ENCODE assay signal across 9 cellular contexts in genomic region chr19:2057484-2058469, GRCh38. TPM values are rescaled to one million over a fixed set of nuclear protein-coding genes. Genes with fewer than 3 reads are reported as not detected.
A peak's percentile ranks its signal among the peaks of the same experiment; 100 is the strongest.
DNase-seq lines count a peak whose midpoint lies in the region; ATAC-seq and TF ChIP-seq lines count a peak whose summit lies in the region.
"Had no signal": no experiment of that assay in that cellular context is flagged by ENCODE, and none has a peak within 500 bp of the region (broad histone marks: within the 10 kb centered on the region; RNA-seq: fewer than 3 reads in every experiment).

No MANE protein-coding gene starts in this region.

- WGBS in adrenal gland, 4 donors = 76 to 90% (median 85%) methylated on average over 12 to 23 of the region's 23 CpGs
- WGBS in transverse colon (ENCODE audit: low coverage in 1 of 2), 2 donors = 83% methylated on average over 21 of the region's 23 CpGs; no CpG with 5 or more reads in 1 of the 2 donors

- POLR2A ChIA-PET in activated CD4-positive, alpha-beta T cell treated with anti-CD3 and anti-CD28 coated beads, Interleukin-2, amount 10 ng/mL, durations not matched to agents 7 days and 5 days (lab: Charles Lee) = no interaction called here

- H3K9me3 Mint-ChIP-seq in activated CD4-positive, alpha-beta T cell treated with anti-CD3 and anti-CD28 coated beads, Interleukin-2, amount 10 ng/mL, durations not matched to agents 7 days and 5 days = no peaks in the 10 kb centered on the region
- H3K9me3 Mint-ChIP-seq in memory B cell = no peaks in the 10 kb centered on the region

- H3K36me3 Mint-ChIP-seq in activated CD4-positive, alpha-beta T cell treated with anti-CD3 and anti-CD28 coated beads, Interleukin-2, amount 10 ng/mL, durations not matched to agents 7 days and 5 days (ENCODE audit: low read depth) = peaks cover 2% of the 10 kb centered on the region
- no peaks in the 10 kb centered on the region for H3K36me3 Mint-ChIP-seq in memory B cell

- intact Hi-C loops in adrenal gland (cut with DNase I) = no loop called here
- intact Hi-C loops in transverse colon (cut with DNase I; ENCODE audit: low total_unique reads) = no loop called here

- H3K4me3 ChIP-seq in adrenal gland (no peak overlapping the region), transverse colon (no peak overlapping the region)

- H3K4me3 Mint-ChIP-seq in activated CD4-positive, alpha-beta T cell treated with anti-CD3 and anti-CD28 coated beads, Interleukin-2, amount 10 ng/mL, durations not matched to agents 7 days and 5 days = peak overlapping the region; percentile 63
- H3K4me3 Mint-ChIP-seq in memory B cell = peak overlapping the region; percentile 47

- no peak for ATAC-seq in memory B cell (ENCODE audit: low read depth)
- ATAC-seq in HG03135 (IDR thresholded peaks at IDR 0.05; ENCODE audit: unreplicated experiment) = no peak
- no peak for ATAC-seq in HG02973 (IDR thresholded peaks at IDR 0.05; ENCODE audit: unreplicated experiment)

- peaks cover 36 to 45% of the 10 kb centered on the region in 2 donors for H3K4me1 ChIP-seq in adrenal gland (replicated peaks in 1 of 2)
- H3K4me1 ChIP-seq in transverse colon = peaks cover 47 to 81% (median 61%) of the 10 kb centered on the region in 4 donors

- no peak for DNase-seq in activated CD4-positive, alpha-beta T cell treated with anti-CD3 and anti-CD28 coated beads, Interleukin-2, amount 10 ng/mL, durations not matched to agents 7 days and 5 days
- no peak for DNase-seq in activated CD4-positive, alpha-beta T cell treated with anti-CD3 and anti-CD28 coated beads, Interleukin-2, amount 50 U/mL, for 48 hours
- peak in 3 of 7 donors; percentile 29 to 33 (median 31) for DNase-seq in adrenal gland
- no peak for DNase-seq in memory B cell (ENCODE audit: low spot score in 2 of 2)
- DNase-seq in transverse colon = peak; percentile 10
- DNase-seq in NCI-H1694 (lab: John Stamatoyannopoulos, UW) = no peak
- DNase-seq: retina had no signal

- CTCF ChIA-PET in activated CD4-positive, alpha-beta T cell treated with anti-CD3 and anti-CD28 coated beads, Interleukin-2, amount 10 ng/mL, durations not matched to agents 7 days and 5 days (lab: Charles Lee) = interaction anchor here (0.8 to 1.5 kb wide), 2 partner anchors 15 kb away, joined by 3 to 4 read pairs; no protein-coding TSS in a partner anchor

- H3K27ac ChIP-seq in adrenal gland (peak overlapping the region in 4 of 5 donors; percentile 94 to 100 (median 98)), transverse colon (peak overlapping the region; percentile 96 to 100 (median 98))

- in situ Hi-C loops in transverse colon (cut with MboI; ENCODE audit: low pct_ligation_motif_present in 1 of 4, low pct_unique_long_range_greater_than_20kb in 1 of 4, low sequenced_read_pairs in 3 of 4) = no loop called here

- H3K9me3 ChIP-seq in adrenal gland (replicated peaks in 1 of 3) = no peaks in the 10 kb centered on the region
- no peaks in the 10 kb centered on the region for H3K9me3 ChIP-seq in transverse colon

- TF ChIP-seq CTCF in adrenal gland (IDR thresholded peaks at IDR 0.05) (no peak), transverse colon (IDR thresholded peaks at IDR 0.05) (no peak)

- peaks cover 68% of the 10 kb centered on the region for H3K4me1 Mint-ChIP-seq in activated CD4-positive, alpha-beta T cell treated with anti-CD3 and anti-CD28 coated beads, Interleukin-2, amount 10 ng/mL, durations not matched to agents 7 days and 5 days
- peaks cover 37% of the 10 kb centered on the region for H3K4me1 Mint-ChIP-seq in memory B cell

- TF ChIP-seq EP300 in transverse colon (IDR thresholded peaks at IDR 0.05; ENCODE audit: low read depth) = no peak

- no peak for TF ChIP-seq POLR2A in adrenal gland (IDR thresholded peaks at IDR 0.05)
- no peak for TF ChIP-seq POLR2A in transverse colon (IDR thresholded peaks at IDR 0.05)

- no peaks in the 10 kb centered on the region for H3K27me3 Mint-ChIP-seq in activated CD4-positive, alpha-beta T cell treated with anti-CD3 and anti-CD28 coated beads, Interleukin-2, amount 10 ng/mL, durations not matched to agents 7 days and 5 days
- H3K27me3 Mint-ChIP-seq in memory B cell = no peaks in the 10 kb centered on the region

- H3K27ac Mint-ChIP-seq in activated CD4-positive, alpha-beta T cell treated with anti-CD3 and anti-CD28 coated beads, Interleukin-2, amount 10 ng/mL, durations not matched to agents 7 days and 5 days = peak overlapping the region; percentile 93
- peak overlapping the region; percentile 99 for H3K27ac Mint-ChIP-seq in memory B cell

- H3K27me3 ChIP-seq in adrenal gland (no peaks in the 10 kb centered on the region), transverse colon (no peaks in the 10 kb centered on the region)

- H3K36me3 ChIP-seq in adrenal gland (replicated peaks in 1 of 2) (no peaks in the 10 kb centered on the region), transverse colon (no peaks in the 10 kb centered on the region)

RNA-seq across cellular contexts. Expression of gene MKNK2, which starts 6.7 kb away (rescaled TPM):
- 100 to 1,000 TPM; 198 to 228 TPM for total RNA-seq in activated CD4-positive, alpha-beta T cell treated with anti-CD3 and anti-CD28 coated beads, Interleukin-2, amount 10 ng/mL, durations not matched to agents 7 days and 5 days
- total RNA-seq in adrenal gland (100 to 1,000 TPM; 106 to 440 (median 171) TPM), transverse colon (100 to 1,000 TPM; 189 to 279 (median 236) TPM)
- 100 to 1,000 TPM in 2 of 3 donors, 10 to 100 TPM in 1; 30.4 to 238 (median 140) TPM for polyA plus RNA-seq in adrenal gland

RNA-seq across cellular contexts. Expression of gene MOB3A, which starts 38.3 kb away (rescaled TPM):
- total RNA-seq in activated CD4-positive, alpha-beta T cell treated with anti-CD3 and anti-CD28 coated beads, Interleukin-2, amount 10 ng/mL, durations not matched to agents 7 days and 5 days = 100 to 1,000 TPM; 217 to 239 TPM
- 10 to 100 TPM; 25.5 to 54.0 (median 45.2) TPM for total RNA-seq in adrenal gland
- 10 to 100 TPM; 13.6 to 22.4 (median 16.0) TPM for polyA plus RNA-seq in adrenal gland
- 10 to 100 TPM; 18.7 to 74.2 (median 46.1) TPM for total RNA-seq in transverse colon

RNA-seq across cellular contexts. Expression of gene IZUMO4, which starts 38.9 kb away (rescaled TPM):
- total RNA-seq in activated CD4-positive, alpha-beta T cell treated with anti-CD3 and anti-CD28 coated beads, Interleukin-2, amount 10 ng/mL, durations not matched to agents 7 days and 5 days = 1 to 10 TPM; 7.5 to 9.9 TPM
- total RNA-seq in adrenal gland (1 to 10 TPM in 6 of 8 donors, under 1 TPM in 2; 0.69 to 8.7 (median 2.1) TPM), transverse colon (1 to 10 TPM in 2 of 4 donors, not detected in 2; 2.3 to 5.4 TPM)
- polyA plus RNA-seq in adrenal gland = 10 to 100 TPM in 2 of 3 donors, 1 to 10 TPM in 1; 2.6 to 24.6 (median 17.4) TPM

RNA-seq across cellular contexts. Expression of gene BTBD2, which starts 42.3 kb away (rescaled TPM):
- total RNA-seq in activated CD4-positive, alpha-beta T cell treated with anti-CD3 and anti-CD28 coated beads, Interleukin-2, amount 10 ng/mL, durations not matched to agents 7 days and 5 days = 10 to 100 TPM; 61.3 to 66.3 TPM
- 100 to 1,000 TPM in 1 of 8 donors, 10 to 100 TPM in 7; 55.0 to 122 (median 82.4) TPM for total RNA-seq in adrenal gland
- 10 to 100 TPM; 11.8 to 87.5 (median 57.7) TPM for polyA plus RNA-seq in adrenal gland
- total RNA-seq in transverse colon = 10 to 100 TPM; 66.7 to 88.6 (median 84.4) TPM
